24 cellular contexts compared by ENCODE assay signal in genomic region chr9:90861826-90862740, GRCh38.
"Had no signal": no experiment of that assay in that cellular context is flagged by ENCODE, and none has a peak within 500 bp of the region (broad histone marks: within the 10 kb centered on the region; RNA-seq: fewer than 3 reads in every experiment).

No MANE protein-coding gene starts in this region.

- H3K36me3 Mint-ChIP-seq: activated CD4-positive, alpha-beta memory T cell treated with anti-CD3 and anti-CD28 coated beads for 36 hours; activated naive CD4-positive, alpha-beta T cell treated with anti-CD3 and anti-CD28 coated beads, Interleukin-2, amount 50 U/mL, for 72 hours; mesothelial cell of epicardium; naive thymus-derived CD4-positive, alpha-beta T cell had no signal

- H3K9me3 Mint-ChIP-seq: activated CD4-positive, alpha-beta memory T cell treated with anti-CD3 and anti-CD28 coated beads for 36 hours; activated CD4-positive, alpha-beta T cell treated with anti-CD3 and anti-CD28 coated beads, Interleukin-2, amount 10 ng/mL, durations not matched to agents 24 days and 14 days; activated naive CD4-positive, alpha-beta T cell treated with anti-CD3 and anti-CD28 coated beads, Interleukin-2, amount 50 U/mL, for 72 hours; activated T-cell treated with anti-CD3 and anti-CD28 coated beads, Interleukin-2, amount 50 U/mL, for 72 hours; mesothelial cell of epicardium; naive thymus-derived CD4-positive, alpha-beta T cell; T-helper 1 cell treated with Interleukin-12 subunit alpha and Interleukin-12 subunit beta and Interleukin-4 antibody, amounts not matched to agents 30 μg/mL and 1 μg/mL, for 36 hours had no signal

- H3K4me1 Mint-ChIP-seq: mesothelial cell of epicardium had no signal

- DNase-seq: activated CD4-positive, alpha-beta memory T cell treated with anti-CD3 and anti-CD28 coated beads for 36 hours; activated CD4-positive, alpha-beta T cell treated with anti-CD3 and anti-CD28 coated beads, Interleukin-2, amount 10 ng/mL, durations not matched to agents 24 days and 14 days; activated CD4-positive, CD25-positive, alpha-beta regulatory T cell treated with anti-CD3 and anti-CD28 coated beads, Interleukin-2, amount 50 U/mL, for 72 hours; activated naive CD4-positive, alpha-beta T cell; activated T-cell treated with anti-CD3 and anti-CD28 coated beads for 4 hours; activated T-cell treated with anti-CD3 and anti-CD28 coated beads, Interleukin-2, amount 50 U/mL, for 72 hours; body of pancreas; dorsolateral prefrontal cortex; effector memory CD4-positive, alpha-beta T cell; gastrocnemius medialis; glutamatergic neuron; left cardiac atrium; left ventricle myocardium superior; mammary epithelial cell; naive thymus-derived CD4-positive, alpha-beta T cell; occipital lobe; spleen; stimulated activated naive CD8-positive, alpha-beta T cell treated with anti-CD3 and anti-CD28 coated beads, Interleukin-15, Interleukin-2, amounts not matched to agents 100 U/mL and 50 U/mL, for 24 hours; SW 1271; T-helper 9 cell; trophoblast cell had no signal

- H3K4me3 Mint-ChIP-seq: activated CD4-positive, alpha-beta memory T cell treated with anti-CD3 and anti-CD28 coated beads for 36 hours; activated CD4-positive, alpha-beta T cell treated with anti-CD3 and anti-CD28 coated beads, Interleukin-2, amount 10 ng/mL, durations not matched to agents 24 days and 14 days; activated T-cell treated with anti-CD3 and anti-CD28 coated beads, Interleukin-2, amount 50 U/mL, for 72 hours; mesothelial cell of epicardium; naive thymus-derived CD4-positive, alpha-beta T cell; T-helper 1 cell treated with Interleukin-12 subunit alpha and Interleukin-12 subunit beta and Interleukin-4 antibody, amounts not matched to agents 30 μg/mL and 1 μg/mL, for 36 hours had no signal

- H3K27ac Mint-ChIP-seq: activated CD4-positive, alpha-beta memory T cell treated with anti-CD3 and anti-CD28 coated beads for 36 hours; activated CD4-positive, alpha-beta T cell treated with anti-CD3 and anti-CD28 coated beads, Interleukin-2, amount 10 ng/mL, durations not matched to agents 24 days and 14 days; activated naive CD4-positive, alpha-beta T cell treated with anti-CD3 and anti-CD28 coated beads, Interleukin-2, amount 50 U/mL, for 72 hours; activated T-cell treated with anti-CD3 and anti-CD28 coated beads, Interleukin-2, amount 50 U/mL, for 72 hours; mesothelial cell of epicardium; T-helper 1 cell treated with Interleukin-12 subunit alpha and Interleukin-12 subunit beta and Interleukin-4 antibody, amounts not matched to agents 30 μg/mL and 1 μg/mL, for 36 hours had no signal

- ATAC-seq: activated naive CD4-positive, alpha-beta T cell treated with anti-CD3 and anti-CD28 coated beads, Interleukin-2, amount 50 U/mL, for 72 hours; activated T-cell treated with anti-CD3 and anti-CD28 coated beads, Interleukin-2, amount 50 U/mL, for 72 hours; body of pancreas; gastrocnemius medialis; left ventricle myocardium superior; naive thymus-derived CD4-positive, alpha-beta T cell; stimulated activated naive CD8-positive, alpha-beta T cell treated with anti-CD3 and anti-CD28 coated beads, Interleukin-15, Interleukin-2, amounts not matched to agents 100 U/mL and 50 U/mL, for 24 hours had no signal
